ENCODE assay signal across 23 cellular contexts in the genomic region with DNA sequence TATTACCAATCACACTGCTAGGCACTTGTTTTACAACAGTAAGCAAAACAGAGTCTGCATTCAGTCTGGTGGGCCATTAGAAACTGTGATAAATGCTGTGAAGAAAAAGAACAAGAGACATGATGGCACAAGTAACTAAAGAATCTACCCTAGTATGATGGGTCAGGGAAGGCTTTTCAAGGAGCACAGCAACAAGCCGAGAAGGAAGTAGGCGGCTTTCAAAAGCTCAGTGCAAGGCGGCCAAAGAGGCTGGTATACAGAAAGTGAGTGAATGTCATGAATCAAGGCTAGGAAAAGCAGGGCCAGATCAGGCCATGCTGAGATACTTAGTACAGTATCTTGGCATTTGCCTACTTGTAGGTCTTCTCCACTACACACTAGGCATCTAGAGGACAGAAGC.
"Had no signal": no experiment of that assay in that cellular context is flagged by ENCODE, and none has a peak within 500 bp of the region (broad histone marks: within the 10 kb centered on the region; RNA-seq: fewer than 3 reads in every experiment).

No MANE protein-coding gene starts in this region.

- H3K27me3 Mint-ChIP-seq: memory B cell; stimulated activated memory B cell treated with anti-CD40 and anti-IgM and Interleukin-4, amounts not matched to agents 10 μg/mL and 1 μg/mL and 100 μg/mL, for 72 hours; stimulated activated naive CD8-positive, alpha-beta T cell treated with anti-CD3 and anti-CD28 coated beads, Interleukin-15, Interleukin-2, amounts not matched to agents 100 ng/mL and 50 ng/mL, for 24 hours had no signal

- H3K4me1 ChIP-seq: colonic mucosa, heart right ventricle, left ventricle myocardium inferior, lower lobe of right lung, right atrium auricular region, transverse colon had no signal

- H3K27ac Mint-ChIP-seq: memory B cell; mesothelial cell of epicardium; natural killer cell; stimulated activated memory B cell treated with anti-CD40 and anti-IgM and Interleukin-4, amounts not matched to agents 10 μg/mL and 1 μg/mL and 100 μg/mL, for 72 hours; stimulated activated naive CD8-positive, alpha-beta T cell treated with anti-CD3 and anti-CD28 coated beads, Interleukin-15, Interleukin-2, amounts not matched to agents 100 ng/mL and 50 ng/mL, for 24 hours had no signal

- H3K4me1 Mint-ChIP-seq: memory B cell; mesothelial cell of epicardium; natural killer cell; stimulated activated memory B cell treated with anti-CD40 and anti-IgM and Interleukin-4, amounts not matched to agents 10 μg/mL and 1 μg/mL and 100 μg/mL, for 72 hours had no signal

- DNase-seq: colonic mucosa; dermis blood vessel endothelial cell; effector CD8-positive, alpha-beta T cell; heart right ventricle; hypothalamus; kidney; left cardiac atrium; left ventricle myocardium inferior; lower lobe of right lung; natural killer cell; ovary; stimulated activated CD4-positive, alpha-beta T cell treated with anti-CD3 and anti-CD28 coated beads, Interleukin-4, amount 100 ng/mL, for 1 hour; transverse colon had no signal

- ATAC-seq: esophagus mucosa; heart right ventricle; left cardiac atrium; lower lobe of right lung; natural killer cell; stimulated activated memory B cell treated with anti-CD40 and anti-IgM and Interleukin-4, amounts not matched to agents 10 μg/mL and 1 μg/mL and 100 μg/mL, for 72 hours had no signal

- H3K4me3 ChIP-seq: colonic mucosa, heart right ventricle, left ventricle myocardium inferior, lower lobe of right lung, ovary, right atrium auricular region, smooth muscle cell, thoracic aorta, transverse colon had no signal

- H3K27me3 ChIP-seq: colonic mucosa, heart right ventricle, ovary, right atrium auricular region, transverse colon had no signal

- H3K4me2 ChIP-seq: smooth muscle cell had no signal

- H3K9me3 Mint-ChIP-seq: natural killer cell had no signal

- H3K27ac ChIP-seq: colonic mucosa, heart right ventricle, left ventricle myocardium inferior, lower lobe of right lung, ovary, right atrium auricular region, thoracic aorta, transverse colon had no signal

- FAIRE-seq: frontal cortex, kidney had no signal

- H3K4me3 Mint-ChIP-seq: memory B cell; mesothelial cell of epicardium; natural killer cell; neural crest cell; stimulated activated memory B cell treated with anti-CD40 and anti-IgM and Interleukin-4, amounts not matched to agents 10 μg/mL and 1 μg/mL and 100 μg/mL, for 72 hours; stimulated activated naive CD8-positive, alpha-beta T cell treated with anti-CD3 and anti-CD28 coated beads, Interleukin-15, Interleukin-2, amounts not matched to agents 100 ng/mL and 50 ng/mL, for 24 hours had no signal

- H3K36me3 ChIP-seq: ovary had no signal

- H3K9me3 ChIP-seq: colonic mucosa, lower lobe of right lung, ovary, thoracic aorta had no signal
